25 cellular contexts compared by ENCODE assay signal in genomic region chr2:37335604-37336003, GRCh38.
"Had no signal": no experiment of that assay in that cellular context is flagged by ENCODE, and none has a peak within 500 bp of the region (broad histone marks: within the 10 kb centered on the region; RNA-seq: fewer than 3 reads in every experiment).

No MANE protein-coding gene starts in this region.

- H3K4me3 ChIP-seq: coronary artery, dorsolateral prefrontal cortex had no signal

- H3K36me3 ChIP-seq: brain microvascular endothelial cell, WERI-Rb-1 had no signal

- H3K27ac ChIP-seq: brain microvascular endothelial cell, coronary artery, dorsolateral prefrontal cortex, WERI-Rb-1 had no signal

- DNase-seq: activated B cell treated with CpG ODN at 0.5 μM for 24 hours; activated CD4-positive, alpha-beta T cell treated with anti-CD3 and anti-CD28 coated beads for 48 hours; activated CD4-positive, alpha-beta T cell treated with anti-CD3 and anti-CD28 coated beads, Interleukin-2, amount 50 U/mL, for 1 hour; activated CD4-positive, alpha-beta T cell treated with anti-CD3 and anti-CD28 coated beads, Interleukin-2, amount 50 U/mL, for 48 hours; activated CD8-positive, alpha-beta memory T cell treated with anti-CD3 and anti-CD28 coated beads for 24 hours; activated CD8-positive, alpha-beta T cell treated with anti-CD3 and anti-CD28 coated beads for 36 hours; activated effector memory CD4-positive, alpha-beta T cell treated with Interleukin-2 at 50 U/mL for 16 hours; activated gamma-delta T cell treated with Interleukin-2 at 50 U/mL for 16 hours; activated naive CD4-positive, alpha-beta T cell treated with anti-CD3 and anti-CD28 coated beads, Interleukin-2, amount 50 U/mL, for 16 hours; activated naive CD4-positive, alpha-beta T cell treated with Interleukin-2 at 50 U/mL for 16 hours; activated T-cell treated with anti-CD3 and anti-CD28 coated beads, Interleukin-2, amount 50 U/mL, for 4 hours; amniotic stem cell; anterior cingulate cortex; brain microvascular endothelial cell; dorsolateral prefrontal cortex; effector memory CD4-positive, alpha-beta T cell; endodermal cell; foreskin fibroblast; head of caudate nucleus; T1000; WERI-Rb-1 had no signal

- ATAC-seq: activated CD4-positive, CD25-positive, alpha-beta regulatory T cell treated with anti-CD3 and anti-CD28 coated beads, Interleukin-2, amount 50 U/mL, for 24 hours; activated CD8-positive, alpha-beta T cell treated with anti-CD3 and anti-CD28 coated beads for 36 hours; activated T-cell treated with anti-CD3 and anti-CD28 coated beads, Interleukin-2, amount 50 U/mL, for 4 hours; activated T-helper 17 cell treated with anti-CD3 and anti-CD28 coated beads, Interleukin-2, amount 50 U/mL, for 72 hours; esophagus mucosa had no signal

- H3K27me3 ChIP-seq: brain microvascular endothelial cell, dorsolateral prefrontal cortex had no signal
